ENCODE assay signal across 25 cellular contexts in genomic region chr17:5896215-5896614, GRCh38.
"Had no signal": no experiment of that assay in that cellular context is flagged by ENCODE, and none has a peak within 500 bp of the region (broad histone marks: within the 10 kb centered on the region; RNA-seq: fewer than 3 reads in every experiment).

No MANE protein-coding gene starts in this region.

- H3K4me3 Mint-ChIP-seq: nephron; stimulated activated memory B cell treated with anti-CD40 and anti-IgM and Interleukin-4, amounts not matched to agents 10 μg/mL and 1 μg/mL and 100 μg/mL, for 72 hours; stimulated activated naive CD8-positive, alpha-beta T cell treated with anti-CD3 and anti-CD28 coated beads, Interleukin-15, amount 100 ng/mL, for 72 hours had no signal

- H3K4me3 ChIP-seq: left lung, lower lobe of right lung, psoas muscle, right lobe of liver, smooth muscle cell, tibial nerve, uterus had no signal

- ATAC-seq: left colon; left lung; lower lobe of right lung; naive thymus-derived CD8-positive, alpha-beta T cell; psoas muscle; right lobe of liver; stimulated activated memory B cell treated with anti-CD40 and anti-IgM and Interleukin-4, amounts not matched to agents 10 μg/mL and 1 μg/mL and 100 μg/mL, for 72 hours; stimulated activated naive CD8-positive, alpha-beta T cell treated with anti-CD3 and anti-CD28 coated beads, Interleukin-15, amount 100 ng/mL, for 72 hours had no signal

- H3K27ac Mint-ChIP-seq: nephron; stimulated activated memory B cell treated with anti-CD40 and anti-IgM and Interleukin-4, amounts not matched to agents 10 μg/mL and 1 μg/mL and 100 μg/mL, for 72 hours; stimulated activated naive CD8-positive, alpha-beta T cell treated with anti-CD3 and anti-CD28 coated beads, Interleukin-15, amount 100 ng/mL, for 72 hours had no signal

- H3K36me3 ChIP-seq: left lung, lower lobe of right lung, neutrophil, right lobe of liver, tibial nerve, uterus had no signal

- H3K36me3 Mint-ChIP-seq: naive thymus-derived CD8-positive, alpha-beta T cell; stimulated activated memory B cell treated with anti-CD40 and anti-IgM and Interleukin-4, amounts not matched to agents 10 μg/mL and 1 μg/mL and 100 μg/mL, for 72 hours; type B pancreatic cell had no signal

- H3K9ac ChIP-seq: parathyroid adenoma had no signal

- DNase-seq: kidney; left colon; left lung; lower lobe of right lung; mammary epithelial cell; mesenchymal stem cell; naive thymus-derived CD8-positive, alpha-beta T cell; occipital lobe; psoas muscle; right lobe of liver; stimulated activated CD4-positive, alpha-beta T cell treated with anti-CD3 and anti-CD28 coated beads, Interleukin-1b, Interleukin-23, amount 100 ng/mL, for 48 hours; stimulated activated CD4-positive, alpha-beta T cell treated with anti-CD3 and anti-CD28 coated beads, Interleukin-2, amount 100 ng/mL, for 48 hours; stimulated activated CD4-positive, alpha-beta T cell treated with anti-CD3 and anti-CD28 coated beads, Interleukin-4, amount 100 ng/mL, for 4 hours; stimulated activated CD8-positive, alpha-beta memory T cell treated with anti-CD3 and anti-CD28 coated beads, Interleukin-4, amount 100 ng/mL, for 48 hours; stimulated activated naive CD4-positive, alpha-beta T cell treated with Interleukin-2 at 50 U/mL for 16 hours; stimulated activated naive CD8-positive, alpha-beta T cell treated with anti-CD3 and anti-CD28 coated beads, Interleukin-15, amount 100 ng/mL, for 72 hours; substantia nigra; uterus had no signal

- H3K9me3 ChIP-seq: left lung, lower lobe of right lung, neutrophil, psoas muscle, right lobe of liver, uterus had no signal

- H3K27ac ChIP-seq: left lung, lower lobe of right lung, neutrophil, parathyroid adenoma, psoas muscle, right lobe of liver, tibial nerve, uterus had no signal

- H3K27me3 ChIP-seq: tibial nerve, uterus had no signal

- H2AFZ ChIP-seq: parathyroid adenoma had no signal

- H3K4me2 ChIP-seq: smooth muscle cell had no signal

- H3K79me2 ChIP-seq: parathyroid adenoma had no signal

- H3K4me1 ChIP-seq: left lung, lower lobe of right lung, parathyroid adenoma, right lobe of liver, tibial nerve, uterus had no signal

- H3K9me3 Mint-ChIP-seq: naive thymus-derived CD8-positive, alpha-beta T cell; stimulated activated naive CD8-positive, alpha-beta T cell treated with anti-CD3 and anti-CD28 coated beads, Interleukin-15, amount 100 ng/mL, for 72 hours; type B pancreatic cell had no signal
